Comparison of ENCODE assay signal across 37 cellular contexts in genomic region chr4:71945791-71946190, GRCh38.
"Had no signal": no experiment of that assay in that cellular context is flagged by ENCODE, and none has a peak within 500 bp of the region (broad histone marks: within the 10 kb centered on the region; RNA-seq: fewer than 3 reads in every experiment).

No MANE protein-coding gene starts in this region.

- DNase-seq: activated CD4-positive, alpha-beta memory T cell treated with anti-CD3 and anti-CD28 coated beads, Interleukin-2, amount 10 ng/mL, durations not matched to agents 7 days and 5 days; activated CD4-positive, alpha-beta T cell treated with anti-CD3 and anti-CD28 coated beads for 1 hour; activated CD4-positive, alpha-beta T cell treated with anti-CD3 and anti-CD28 coated beads for 48 hours; activated CD4-positive, CD25-positive, alpha-beta regulatory T cell; activated CD8-positive, alpha-beta memory T cell treated with anti-CD3 and anti-CD28 coated beads for 24 hours; activated CD8-positive, alpha-beta memory T cell treated with anti-CD3 and anti-CD28 coated beads, Interleukin-2, amount 10 ng/mL, durations not matched to agents 7 days and 5 days; activated CD8-positive, alpha-beta memory T cell treated with anti-CD3 and anti-CD28 coated beads, Interleukin-2, amount 50 U/mL, for 48 hours; activated effector memory CD4-positive, alpha-beta T cell treated with Interleukin-2 at 50 U/mL for 16 hours; activated naive CD4-positive, alpha-beta T cell treated with anti-CD3 and anti-CD28 coated beads, Interleukin-2, amount 10 ng/mL, durations not matched to agents 7 days and 5 days; activated naive CD8-positive, alpha-beta T cell treated with anti-CD3 and anti-CD28 coated beads, Interleukin-2, amount 50 U/mL, for 24 hours; activated T-cell treated with anti-CD3 and anti-CD28 coated beads, Interleukin-2, amount 50 U/mL, for 48 hours; anterior cingulate cortex; brain microvascular endothelial cell; colonic mucosa; MM.1S; MV-4-11; NCI-H1092 treated with DMSO at 0.1 percent for 48 hours; NCI-H1417; NCI-H146; NCI-H187; NCI-H2029 treated with DMSO at 0.1 percent for 48 hours; NCI-H2107; NCI-H2171; NCI-H446; NCI-H510A treated with DMSO at 0.1 percent for 48 hours; NCI-H526 treated with DMSO at 0.1 percent for 48 hours; NCI-H82; PC-3; Peyer's patch; SIG-M5; T-helper 1 cell; T-helper 2 cell; T-helper 9 cell; WERI-Rb-1 had no signal

- H3K4me3 ChIP-seq: colonic mucosa, Peyer's patch had no signal

- H3K27ac ChIP-seq: brain microvascular endothelial cell, colonic mucosa, Peyer's patch, RWPE1, WERI-Rb-1 had no signal

- H3K36me3 ChIP-seq: brain microvascular endothelial cell, colonic mucosa, Peyer's patch, WERI-Rb-1 had no signal

- H3K4me1 ChIP-seq: colonic mucosa, Peyer's patch had no signal

- H3K9me3 ChIP-seq: colonic mucosa had no signal

- ATAC-seq: activated CD8-positive, alpha-beta memory T cell treated with anti-CD3 and anti-CD28 coated beads, Interleukin-2, amount 10 ng/mL, durations not matched to agents 7 days and 5 days; activated naive CD8-positive, alpha-beta T cell treated with anti-CD3 and anti-CD28 coated beads, Interleukin-2, amount 50 U/mL, for 24 hours; Right ventricle myocardium inferior; SK-N-SH treated with all-trans-retinoic acid at 6 μM for 48 hours had no signal

- H3K27me3 ChIP-seq: brain microvascular endothelial cell, colonic mucosa, Peyer's patch had no signal
